In genomic region chr19:7899751-7900352, GRCh38 we compare ENCODE assay signal across 22 cellular contexts. TPM values are rescaled to one million over a fixed set of nuclear protein-coding genes. Genes with fewer than 3 reads are reported as not detected.
DNase-seq lines count a peak whose midpoint lies in the region; TF ChIP-seq lines count a peak whose summit lies in the region.
"Had no signal": no experiment of that assay in that cellular context is flagged by ENCODE, and none has a peak within 500 bp of the region (broad histone marks: within the 10 kb centered on the region; RNA-seq: fewer than 3 reads in every experiment).

No MANE protein-coding gene starts in this region.

- TF ChIP-seq CTCF in chondrocyte (IDR thresholded peaks at IDR 0.05), result no peak
- TF ChIP-seq CTCF in ovary (IDR thresholded peaks at IDR 0.05), result no peak
- TF ChIP-seq CTCF in WERI-Rb-1 (IDR thresholded peaks at IDR 0.05; ENCODE audit: low read depth, low read length), result no peak
- TF ChIP-seq CTCF in thyroid gland (IDR thresholded peaks at IDR 0.05), result no peak

- 88 to 91% (median 91%) methylated on average over 33 of the region's 33 CpGs for WGBS in ovary, 3 donors
- WGBS in thyroid gland, 2 donors, result 94 to 100% methylated on average over 10 to 11 of the region's 33 CpGs

- DNase-seq in 8988T, result peak; percentile 6
- DNase-seq in D341Med (ENCODE audit: low spot score), result peak; percentile 19
- peak; percentile 94 for DNase-seq in chondrocyte (ENCODE audit: low spot score)
- peak in 3 of 5 donors; percentile 33 to 39 (median 33) for DNase-seq in ovary
- no peak for DNase-seq in stimulated activated CD4-positive, alpha-beta T cell treated with anti-CD3 and anti-CD28 coated beads, Interleukin-12 subunit alpha, Interleukin-12 subunit beta, amount 100 ng/mL, for 4 hours
- no peak for DNase-seq in WERI-Rb-1
- DNase-seq in thyroid gland, result no peak
- DNase-seq: CD4-positive, alpha-beta memory T cell; DMS153; MM.1S; NCI-H1048; NCI-H1417 treated with DMSO at 0.1 percent for 48 hours; NCI-H1930; NCI-H226; NCI-H510A treated with DMSO at 0.1 percent for 48 hours; PC-3; SIG-M5; SK-N-SH had no signal

- no peaks in the 10 kb centered on the region for H3K9me3 ChIP-seq in ovary
- H3K9me3 ChIP-seq in WERI-Rb-1 (ENCODE audit: severe bottlenecking), result no peaks in the 10 kb centered on the region
- no peaks in the 10 kb centered on the region for H3K9me3 ChIP-seq in thyroid gland
- H3K9me3 ChIP-seq: BLaER1, SK-N-SH had no signal

- no peak overlapping the region for H3K27ac Mint-ChIP-seq in chondrocyte (ENCODE audit: unreplicated experiment)
- H3K27ac Mint-ChIP-seq: CD4-positive, alpha-beta memory T cell had no signal

- intact Hi-C loops in ovary (cut with DNase I) (no loop called here), thyroid gland (cut with DNase I) (no loop called here)

- peaks cover 6% of the 10 kb centered on the region for H3K36me3 Mint-ChIP-seq in chondrocyte (ENCODE audit: low read depth)

- H3K4me1 ChIP-seq in ovary (ENCODE audit: insufficient read depth) (peaks cover 6% of the 10 kb centered on the region), thyroid gland (peaks cover 11 to 14% of the 10 kb centered on the region in 2 donors)

- H3K27me3 ChIP-seq in ovary, result no peaks in the 10 kb centered on the region
- no peaks in the 10 kb centered on the region for H3K27me3 ChIP-seq in WERI-Rb-1 (ENCODE audit: insufficient read depth, low read depth, severe bottlenecking)
- no peaks in the 10 kb centered on the region for H3K27me3 ChIP-seq in thyroid gland
- H3K27me3 ChIP-seq: BLaER1 had no signal

- TF ChIP-seq EP300 in ovary (IDR thresholded peaks at IDR 0.05), result no peak

- H3K9me3 Mint-ChIP-seq in chondrocyte (ENCODE audit: low read depth), result no peaks in the 10 kb centered on the region

- H3K4me3 Mint-ChIP-seq in chondrocyte (ENCODE audit: unreplicated experiment), result no peak overlapping the region
- H3K4me3 Mint-ChIP-seq: CD4-positive, alpha-beta memory T cell had no signal

- H3K4me1 Mint-ChIP-seq in chondrocyte (ENCODE audit: low read depth), result peaks cover 14% of the 10 kb centered on the region

- no peaks in the 10 kb centered on the region for H3K27me3 Mint-ChIP-seq in chondrocyte (ENCODE audit: low read depth)

- H3K4me3 ChIP-seq in ovary (no peak overlapping the region), WERI-Rb-1 (ENCODE audit: low read depth, low read length) (no peak overlapping the region), thyroid gland (replicated peaks in 1 of 3) (no peak overlapping the region)
- H3K4me3 ChIP-seq: BLaER1, K562 had no signal

- H3K27ac ChIP-seq in ovary, result no peak overlapping the region
- H3K27ac ChIP-seq in WERI-Rb-1, result no peak overlapping the region
- no peak overlapping the region for H3K27ac ChIP-seq in thyroid gland
- H3K27ac ChIP-seq: BLaER1 had no signal

- no peaks in the 10 kb centered on the region for H3K36me3 ChIP-seq in ovary
- H3K36me3 ChIP-seq in WERI-Rb-1, result peaks cover 4% of the 10 kb centered on the region
- no peaks in the 10 kb centered on the region for H3K36me3 ChIP-seq in thyroid gland
- H3K36me3 ChIP-seq: BLaER1 had no signal

- TF ChIP-seq POLR2A in ovary (IDR thresholded peaks at IDR 0.05) (no peak), thyroid gland (IDR thresholded peaks at IDR 0.05) (no peak)

RNA-seq across cellular contexts. Expression of gene MAP2K7, which starts 3.8 kb away (rescaled TPM):
- 24.4 to 27.5 TPM (median 25.7 TPM) in 3 replicates for total RNA-seq in chondrocyte
- 10 to 100 TPM in 5 of 7 donors, 1 to 10 TPM in 2; 9.2 to 35.5 (median 26.3) TPM for total RNA-seq in ovary
- polyA plus RNA-seq in ovary, result 10 to 100 TPM in 1 of 2 donors, 1 to 10 TPM in 1; 6.3 to 32.2 TPM
- 10 to 100 TPM in 3 of 4 donors, 1 to 10 TPM in 1; 9.1 to 18.6 (median 14.9) TPM for total RNA-seq in thyroid gland

RNA-seq across cellular contexts. Expression of gene LRRC8E, which starts 11.5 kb away (rescaled TPM):
- total RNA-seq in chondrocyte (1.9 to 6.9 TPM (median 4.8 TPM) in 3 replicates), ovary (1 to 10 TPM in 1 of 7 donors, under 1 TPM in 4, not detected in 2; 0.10 to 2.1 (median 0.72) TPM), thyroid gland (1 to 10 TPM; 1.4 to 3.3 (median 2.3) TPM)
- polyA plus RNA-seq in ovary, result under 1 TPM; 0.13 to 0.97 TPM
- total RNA-seq: CD4-positive, alpha-beta memory T cell; G401 had no signal
- polyA plus RNA-seq: CD4-positive, alpha-beta memory T cell had no signal

RNA-seq across cellular contexts. Expression of gene TGFBR3L, which starts 14.8 kb away (rescaled TPM):
- total RNA-seq in chondrocyte (8.1 to 11.6 TPM (median 11.2 TPM) in 3 replicates), ovary (1 to 10 TPM in 2 of 7 donors, not detected in 5; 1.0 to 6.9 TPM), thyroid gland (not detected)
- polyA plus RNA-seq in ovary, result under 1 TPM in 1 of 2 donors, not detected in 1; 0.18 TPM
- total RNA-seq: G401, K562 had no signal
- polyA plus RNA-seq: CD4-positive, alpha-beta memory T cell; K562 had no signal

RNA-seq across cellular contexts. Expression of gene SNAPC2, which starts 20.3 kb away (rescaled TPM):
- 17.1 to 27.9 TPM (median 26.4 TPM) in 3 replicates for total RNA-seq in chondrocyte
- 10 to 100 TPM in 6 of 7 donors, 1 to 10 TPM in 1; 8.8 to 26.6 (median 16.3) TPM for total RNA-seq in ovary
- 10 to 100 TPM in 1 of 2 donors, 1 to 10 TPM in 1; 1.8 to 19.8 TPM for polyA plus RNA-seq in ovary
- total RNA-seq in thyroid gland, result 10 to 100 TPM in 2 of 4 donors, 1 to 10 TPM in 2; 9.3 to 14.0 (median 11.5) TPM

RNA-seq across cellular contexts. Expression of gene PRR36, which starts 25.7 kb away (rescaled TPM):
- total RNA-seq in chondrocyte, result 0.22 to 0.80 TPM (median 0.38 TPM) in 3 replicates
- total RNA-seq in ovary, result 1 to 10 TPM in 3 of 7 donors, under 1 TPM in 4; 0.45 to 2.2 (median 0.95) TPM
- under 1 TPM; 0.05 to 0.27 TPM for polyA plus RNA-seq in ovary
- total RNA-seq in thyroid gland, result under 1 TPM; 0.13 to 0.45 (median 0.20) TPM
- total RNA-seq: RPMI7951 had no signal

Comparison
In these comparisons a context has a peak if more than half of its experiments do, and no peak if none do; other contexts are left out.
1. DNase-seq: peak in 8988T (single experiment), D341Med (single experiment), chondrocyte (single experiment) and ovary (3 of 5); none in stimulated activated CD4-positive, alpha-beta T cell treated with anti-CD3 and anti-CD28 coated beads, Interleukin-12 subunit alpha, Interleukin-12 subunit beta, amount 100 ng/mL, for 4 hours (single experiment), WERI-Rb-1 (single experiment) and thyroid gland (0 of 2).